15 cellular contexts compared by ENCODE assay signal in genomic region chr7:100570954-100571828, GRCh38. TPM values are rescaled to one million over a fixed set of nuclear protein-coding genes. Genes with fewer than 3 reads are reported as not detected.
A peak's percentile ranks its signal among the peaks of the same experiment; 100 is the strongest.
DNase-seq lines count a peak whose midpoint lies in the region; ATAC-seq, FAIRE-seq and TF ChIP-seq lines count a peak whose summit lies in the region.
"Had no signal": no experiment of that assay in that cellular context is flagged by ENCODE, and none has a peak within 500 bp of the region (broad histone marks: within the 10 kb centered on the region; RNA-seq: fewer than 3 reads in every experiment).

No MANE protein-coding gene starts in this region.

- no peak for DNase-seq in CD4-positive, CD25-positive, alpha-beta regulatory T cell
- DNase-seq in GM12891 (ENCODE audit: insufficient read length, low spot score) (no peak), amniotic epithelial cell (ENCODE audit: low read depth) (peak; percentile 57), mesenchymal stem cell (peak; percentile 46), chondrocyte (ENCODE audit: low spot score) (no peak), SW480 (ENCODE audit: low spot score) (no peak), cardiac septum (ENCODE audit: low spot score) (no peak)
- DNase-seq: HCEC 1CT, NCI-H187 treated with DMSO at 0.1 percent for 48 hours, stomach, SW 1271 had no signal

- no peak overlapping the region for H3K18ac ChIP-seq in mesenchymal stem cell (ENCODE audit: low read depth in 1 of 2, low read length in 2 of 2)

- no peaks in the 10 kb centered on the region for H3K27me3 ChIP-seq in CD4-positive, CD25-positive, alpha-beta regulatory T cell (ENCODE audit: control insufficient read depth, insufficient read depth, low read length)
- peaks cover 7 to 17% of the 10 kb centered on the region in 2 experiments for H3K27me3 ChIP-seq in mesenchymal stem cell (ENCODE audit: control insufficient read depth in 1 of 2, insufficient read depth in 1 of 2, low read length in 2 of 2)

- FAIRE-seq in GM12891 (lab: Jason Lieb, UNC) = peak; percentile 20

- no peak for ATAC-seq in CD4-positive, CD25-positive, alpha-beta regulatory T cell (ENCODE audit: low read depth in 2 of 2)
- ATAC-seq in HG03565 (IDR thresholded peaks at IDR 0.05; ENCODE audit: unreplicated experiment) = no peak

- no peak overlapping the region for H3K27ac ChIP-seq in CD4-positive, CD25-positive, alpha-beta regulatory T cell (ENCODE audit: insufficient read depth, low read length, poor library complexity, severe bottlenecking)
- H3K27ac ChIP-seq in mesenchymal stem cell (ENCODE audit: low read length, poor library complexity, severe bottlenecking) = no peak overlapping the region

- peak overlapping the region; percentile 4 for H2BK15ac ChIP-seq in mesenchymal stem cell (ENCODE audit: low read depth, poor library complexity, severe bottlenecking)

- no peak overlapping the region for H2BK5ac ChIP-seq in mesenchymal stem cell (ENCODE audit: low read depth, low read length, poor library complexity, severe bottlenecking)

- no peak overlapping the region for H3K4ac ChIP-seq in mesenchymal stem cell (ENCODE audit: low read depth in 1 of 2, low read length in 2 of 2)

- H2BK12ac ChIP-seq in mesenchymal stem cell (ENCODE audit: low read length in 2 of 2) = no peak overlapping the region

- no peaks in the 10 kb centered on the region for H3K9me3 ChIP-seq in CD4-positive, CD25-positive, alpha-beta regulatory T cell (ENCODE audit: control insufficient read depth in 2 of 2, low read length in 2 of 2)
- no peaks in the 10 kb centered on the region for H3K9me3 ChIP-seq in mesenchymal stem cell (ENCODE audit: control insufficient read depth, low read length)
- H3K9me3 ChIP-seq: prostate gland, stomach had no signal

- intact Hi-C loops in cardiac septum (cut with DNase I) = no loop called here

- H3K4me1 ChIP-seq in CD4-positive, CD25-positive, alpha-beta regulatory T cell (ENCODE audit: control insufficient read depth, insufficient read depth, low read length, poor library complexity, severe bottlenecking) = peaks cover 44% of the 10 kb centered on the region
- peaks cover 48% of the 10 kb centered on the region for H3K4me1 ChIP-seq in mesenchymal stem cell (ENCODE audit: control insufficient read depth, insufficient read depth, low read depth, low read length)

- peaks cover 0 to 50% (median 23%) of the 10 kb centered on the region in 4 donors for H3K4me1 Mint-ChIP-seq in CD4-positive, CD25-positive, alpha-beta regulatory T cell
- H3K4me1 Mint-ChIP-seq in chondrocyte (ENCODE audit: low read depth) = peaks cover 3% of the 10 kb centered on the region

- H3K9ac ChIP-seq in mesenchymal stem cell (ENCODE audit: low read length) = no peak overlapping the region

- peaks cover 7% of the 10 kb centered on the region for H3K79me1 ChIP-seq in mesenchymal stem cell (replicated peaks; ENCODE audit: low read length, poor library complexity, severe bottlenecking)

- TF ChIP-seq CTCF in chondrocyte (IDR thresholded peaks at IDR 0.05) = no peak

- peaks cover 7% of the 10 kb centered on the region for H3K36me3 Mint-ChIP-seq in CD4-positive, CD25-positive, alpha-beta regulatory T cell
- peaks cover 6% of the 10 kb centered on the region for H3K36me3 Mint-ChIP-seq in chondrocyte (ENCODE audit: low read depth)

- no peak overlapping the region for H3K23ac ChIP-seq in mesenchymal stem cell (ENCODE audit: low read length in 2 of 2)

- H3K4me2 ChIP-seq in mesenchymal stem cell (ENCODE audit: low read length, poor library complexity, severe bottlenecking) = no peak overlapping the region

- no peak for TF ChIP-seq POLR2A in GM12891 (IDR thresholded peaks at IDR 0.05; ENCODE audit: low read depth, low read length)

- H3K27me3 Mint-ChIP-seq in CD4-positive, CD25-positive, alpha-beta regulatory T cell = peaks cover 12% of the 10 kb centered on the region
- no peaks in the 10 kb centered on the region for H3K27me3 Mint-ChIP-seq in chondrocyte (ENCODE audit: low read depth)
- H3K27me3 Mint-ChIP-seq: activated CD4-positive, alpha-beta memory T cell treated with anti-CD3 and anti-CD28 coated beads, Interleukin-2, amount 10 ng/mL, durations not matched to agents 7 days and 5 days had no signal

- WGBS in mesenchymal stem cell = 64% methylated on average over 26 of the region's 26 CpGs

- H3K36me3 ChIP-seq in CD4-positive, CD25-positive, alpha-beta regulatory T cell (ENCODE audit: control insufficient read depth, insufficient read depth, low read length) = peaks cover 22% of the 10 kb centered on the region
- peaks cover 11 to 39% of the 10 kb centered on the region in 2 experiments for H3K36me3 ChIP-seq in mesenchymal stem cell (ENCODE audit: control insufficient read depth in 1 of 2, insufficient read depth in 2 of 2, low read depth in 1 of 2, low read length in 2 of 2)

- no peak overlapping the region for H3K14ac ChIP-seq in mesenchymal stem cell (ENCODE audit: low read length in 2 of 2)

- no peak overlapping the region for H2AFZ ChIP-seq in mesenchymal stem cell (ENCODE audit: low read depth, low read length)

- H4K91ac ChIP-seq in mesenchymal stem cell (ENCODE audit: low read length) = peak overlapping the region; percentile 44

- no peaks in the 10 kb centered on the region for H3K9me3 Mint-ChIP-seq in CD4-positive, CD25-positive, alpha-beta regulatory T cell
- H3K9me3 Mint-ChIP-seq in chondrocyte (ENCODE audit: low read depth) = no peaks in the 10 kb centered on the region
- H3K9me3 Mint-ChIP-seq: activated CD4-positive, alpha-beta memory T cell treated with anti-CD3 and anti-CD28 coated beads, Interleukin-2, amount 10 ng/mL, durations not matched to agents 7 days and 5 days had no signal

- peak overlapping the region; percentile 2 for H2BK120ac ChIP-seq in mesenchymal stem cell (ENCODE audit: low read depth, low read length)

- peak overlapping the region in 3 of 4 donors; percentile 54 to 87 (median 61) for H3K4me3 Mint-ChIP-seq in CD4-positive, CD25-positive, alpha-beta regulatory T cell
- no peak overlapping the region for H3K4me3 Mint-ChIP-seq in chondrocyte (ENCODE audit: unreplicated experiment)

- H3K27ac Mint-ChIP-seq in CD4-positive, CD25-positive, alpha-beta regulatory T cell = peak overlapping the region in 1 of 3 donors; percentile 76
- no peak overlapping the region for H3K27ac Mint-ChIP-seq in chondrocyte (ENCODE audit: unreplicated experiment)
- H3K27ac Mint-ChIP-seq: activated CD4-positive, alpha-beta memory T cell treated with anti-CD3 and anti-CD28 coated beads, Interleukin-2, amount 10 ng/mL, durations not matched to agents 7 days and 5 days had no signal

- no peak overlapping the region for H2AK5ac ChIP-seq in mesenchymal stem cell (ENCODE audit: low read length, severe bottlenecking)

- no peak overlapping the region for H4K8ac ChIP-seq in mesenchymal stem cell (ENCODE audit: low read length)

- no peak overlapping the region for H3K4me3 ChIP-seq in CD4-positive, CD25-positive, alpha-beta regulatory T cell (ENCODE audit: low read depth, low read length)
- H3K4me3 ChIP-seq in mesenchymal stem cell (ENCODE audit: insufficient read depth in 1 of 2, low read depth in 1 of 2, low read length in 2 of 2) = no peak overlapping the region
- H3K4me3 ChIP-seq: lung had no signal

TF ChIP-seq in GM12891, 5 proteins besides CTCF, POLR2A, EP300 and RAD21:
- TF ChIP-seq SPI1 (IDR thresholded peaks at IDR 0.05; ENCODE audit: low read depth, low read length) (no peak), PAX5 (IDR thresholded peaks at IDR 0.05; ENCODE audit: insufficient read depth, low read length, severe bottlenecking) (no peak), POLR2AphosphoS5 (IDR thresholded peaks at IDR 0.05; ENCODE audit: low read depth, low read length) (no peak), POU2F2 (IDR thresholded peaks at IDR 0.05; ENCODE audit: low read depth, low read length) (no peak), TAF1 (IDR thresholded peaks at IDR 0.05; ENCODE audit: low read depth, low read length) (no peak)
TF ChIP-seq in GM12891: peak in this region for 0.

RNA-seq across cellular contexts. Expression of gene SAP25, which starts 2.5 kb away (rescaled TPM):
- 47.4 TPM for total RNA-seq in CD4-positive, CD25-positive, alpha-beta regulatory T cell
- polyA plus RNA-seq in CD4-positive, CD25-positive, alpha-beta regulatory T cell = under 1 TPM in 1 of 4 donors, not detected in 3; 0.47 TPM
- polyA plus RNA-seq in GM12891 (2012; ENCODE audit: low read depth, missing spikeins) = 7.0 TPM
- 1.9 TPM for polyA plus RNA-seq in mesenchymal stem cell (2013, experiment 1 of 2)
- 1.4 TPM for polyA plus RNA-seq in mesenchymal stem cell (2013, experiment 2 of 2)
- total RNA-seq in chondrocyte (0.70 to 1.1 TPM in 2 of 3 replicates, not detected in the other), cardiac septum (not detected)

RNA-seq across cellular contexts. Expression of gene LRCH4, which starts 14.7 kb away (rescaled TPM):
- total RNA-seq in CD4-positive, CD25-positive, alpha-beta regulatory T cell = 350 TPM
- 100 to 1,000 TPM; 115 to 136 (median 126) TPM for polyA plus RNA-seq in CD4-positive, CD25-positive, alpha-beta regulatory T cell
- 34.5 TPM for polyA plus RNA-seq in GM12891 (2012; ENCODE audit: low read depth, missing spikeins)
- polyA plus RNA-seq in mesenchymal stem cell (2013, experiment 1 of 2) = 72.6 TPM
- 68.0 TPM for polyA plus RNA-seq in mesenchymal stem cell (2013, experiment 2 of 2)
- total RNA-seq in chondrocyte = 42.0 to 45.8 TPM (median 43.9 TPM) in 3 replicates
- total RNA-seq in cardiac septum = 25.8 TPM

RNA-seq across cellular contexts. Expression of gene FBXO24, which starts 14.9 kb away (rescaled TPM):
- total RNA-seq in CD4-positive, CD25-positive, alpha-beta regulatory T cell = not detected
- polyA plus RNA-seq in CD4-positive, CD25-positive, alpha-beta regulatory T cell = under 1 TPM in 3 of 4 donors, not detected in 1; 0.21 to 0.26 (median 0.22) TPM
- polyA plus RNA-seq in GM12891 (2012; ENCODE audit: low read depth, missing spikeins) = 0.45 TPM
- 0.37 TPM for polyA plus RNA-seq in mesenchymal stem cell (2013, experiment 1 of 2)
- polyA plus RNA-seq in mesenchymal stem cell (2013, experiment 2 of 2) = 0.33 TPM
- total RNA-seq in chondrocyte = 0.57 to 1.2 TPM (median 0.82 TPM) in 3 replicates
- total RNA-seq in cardiac septum = 0.40 TPM

RNA-seq across cellular contexts. Expression of gene PCOLCE, which starts 31.0 kb away (rescaled TPM):
- total RNA-seq in CD4-positive, CD25-positive, alpha-beta regulatory T cell = 2.8 TPM
- 1 to 10 TPM in 1 of 4 donors, under 1 TPM in 2, not detected in 1; 0.23 to 1.5 (median 0.89) TPM for polyA plus RNA-seq in CD4-positive, CD25-positive, alpha-beta regulatory T cell
- polyA plus RNA-seq in GM12891 (2012; ENCODE audit: low read depth, missing spikeins) = 0.99 TPM
- polyA plus RNA-seq in mesenchymal stem cell (2013, experiment 1 of 2) = 255 TPM
- polyA plus RNA-seq in mesenchymal stem cell (2013, experiment 2 of 2) = 254 TPM
- total RNA-seq in chondrocyte (153 to 203 TPM (median 153 TPM) in 3 replicates), cardiac septum (39.5 TPM)

RNA-seq across cellular contexts. Expression of gene AGFG2, which starts 32.2 kb away (rescaled TPM):
- total RNA-seq in CD4-positive, CD25-positive, alpha-beta regulatory T cell = 40.8 TPM
- 10 to 100 TPM; 11.7 to 21.6 (median 16.0) TPM for polyA plus RNA-seq in CD4-positive, CD25-positive, alpha-beta regulatory T cell
- polyA plus RNA-seq in GM12891 (2012; ENCODE audit: low read depth, missing spikeins) = 40.0 TPM
- polyA plus RNA-seq in mesenchymal stem cell (2013, experiment 1 of 2) = 5.6 TPM
- polyA plus RNA-seq in mesenchymal stem cell (2013, experiment 2 of 2) = 5.7 TPM
- total RNA-seq in chondrocyte (7.7 to 8.2 TPM (median 7.8 TPM) in 3 replicates), cardiac septum (28.6 TPM)

Comparison
In these comparisons a context has a peak if more than half of its experiments do, and no peak if none do; other contexts are left out.
1. DNase-seq: peak in amniotic epithelial cell (single experiment) and mesenchymal stem cell (single experiment); none in CD4-positive, CD25-positive, alpha-beta regulatory T cell (0 of 3), GM12891 (single experiment), chondrocyte (single experiment), SW480 (single experiment) and cardiac septum (single experiment).
2. RNA of gene SAP25, which starts 2.5 kb away (total RNA-seq): 47.4 TPM in CD4-positive, CD25-positive, alpha-beta regulatory T cell (single experiment); 0.70 to 1.1 TPM in chondrocyte and not detected in cardiac septum (single experiment); every median in the first group is over 10 times any median in the second.